In genomic region chr4:128574706-128575105, GRCh38 we compare ENCODE assay signal across 8 cellular contexts.
DNase-seq lines count a peak whose midpoint lies in the region; ATAC-seq, FAIRE-seq and TF ChIP-seq lines count a peak whose summit lies in the region.

No MANE protein-coding gene starts in this region.

- TF ChIP-seq CTCF in adrenal gland (IDR thresholded peaks at IDR 0.05), result peak; percentile 31 to 65 (median 58)

- TF ChIP-seq POLR2A in adrenal gland (IDR thresholded peaks at IDR 0.05), result no peak

- in situ Hi-C loops in SK-MEL-5 (cut with HindIII; ENCODE audit: low pct_unique_long_range_greater_than_20kb, low sequenced_read_pairs), result no loop called here

- peak; percentile 19 for DNase-seq in DMS153 treated with DMSO at 0.1 percent for 48 hours (lab: John Stamatoyannopoulos, UW; ENCODE audit: unreplicated experiment)
- peak; percentile 81 for DNase-seq in SK-MEL-5 (ENCODE audit: low read depth, low spot score)
- DNase-seq in adrenal gland, result peak; percentile 73 to 91 (median 81)
- DNase-seq in hippocampal formation (lab: John Stamatoyannopoulos, UW), result peak; percentile 65 to 67
- DNase-seq in stimulated activated CD4-positive, alpha-beta T cell treated with anti-CD3 and anti-CD28 coated beads, Interleukin-12 subunit alpha, Interleukin-12 subunit beta, amount 100 ng/mL, for 4 hours, result peak; percentile 48
- DNase-seq in urothelium cell line (ENCODE audit: low spot score), result no peak

- H3K9me3 ChIP-seq in adrenal gland (replicated peaks in 1 of 3), result no peaks in the 10 kb centered on the region

- H3K27ac ChIP-seq in adrenal gland, result no peak overlapping the region

- peaks cover 13 to 42% of the 10 kb centered on the region in 2 donors for H3K4me1 ChIP-seq in adrenal gland (replicated peaks in 1 of 2)

- no peak overlapping the region for H3K4me3 ChIP-seq in adrenal gland

- ATAC-seq in GM19463 (IDR thresholded peaks at IDR 0.05; ENCODE audit: unreplicated experiment) (peak; percentile 80), HG03469 (IDR thresholded peaks at IDR 0.05; ENCODE audit: unreplicated experiment) (peak; percentile 81)

- H3K27me3 ChIP-seq in adrenal gland, result no peaks in the 10 kb centered on the region

- intact Hi-C loops in adrenal gland (cut with DNase I), result loop anchor here in 1 of 2 donors (10.0 kb wide), 1 partner anchor 230 kb away; the partner anchor contains the start of gene JADE1

- 31 to 36% (median 35%) methylated on average over 3 of the region's 3 CpGs for whole genome bisulfite sequencing in adrenal gland, 4 donors

- no peaks in the 10 kb centered on the region for H3K36me3 ChIP-seq in adrenal gland (replicated peaks in 1 of 2)

- FAIRE-seq in urothelium cell line (lab: Jason Lieb, UNC), result no peak
